11 cellular contexts compared by ENCODE assay signal in genomic region chr7:5625938-5626337, GRCh38. TPM values are rescaled to one million over a fixed set of nuclear protein-coding genes. Genes with fewer than 3 reads are reported as not detected.
DNase-seq lines count a peak whose midpoint lies in the region; ATAC-seq and TF ChIP-seq lines count a peak whose summit lies in the region.
"Had no signal": no experiment of that assay in that cellular context is flagged by ENCODE, and none has a peak within 500 bp of the region (broad histone marks: within the 10 kb centered on the region; RNA-seq: fewer than 3 reads in every experiment).

No MANE protein-coding gene starts in this region.

- H3K27me3 ChIP-seq in Caco-2 (replicated peaks; ENCODE audit: control insufficient read depth, insufficient read depth, low read length) (no peaks in the 10 kb centered on the region), IMR-90 (ENCODE audit: control insufficient read depth, insufficient read depth, low read length) (no peaks in the 10 kb centered on the region), spleen (replicated peaks in 1 of 7) (no peaks in the 10 kb centered on the region)

- no peak overlapping the region for H3K4me3 Mint-ChIP-seq in Caco-2 (ENCODE audit: unreplicated experiment)
- no peak overlapping the region for H3K4me3 Mint-ChIP-seq in naive thymus-derived CD8-positive, alpha-beta T cell

- dilution Hi-C loops in IMR-90 (cut with HindIII; ENCODE audit: low sequenced_read_pairs, unreplicated experiment) = loop anchor here (10.0 kb wide), 1 partner anchor 59 kb away; no protein-coding TSS in a partner anchor

- intact Hi-C loops in Caco-2 (cut with micrococcal nuclease; ENCODE audit: unreplicated experiment) = no loop called here
- intact Hi-C loops in IMR-90 (cut with micrococcal nuclease) = loop anchor here (1.0 kb wide), 1 partner anchor 78 kb away; no protein-coding TSS in a partner anchor
- intact Hi-C loops in spleen (cut with DNase I; ENCODE audit: low total_unique reads) = no loop called here

- H3K18ac ChIP-seq in IMR-90 (ENCODE audit: low read depth, low read length) = no peak overlapping the region

- CTCF ChIA-PET in Caco-2 (lab: Charles Lee) = interaction anchor here (0.6 to 1.5 kb wide), 2 partner anchors 29 to 39 kb away, joined by 3 to 6 read pairs; no protein-coding TSS in a partner anchor
- CTCF ChIA-PET in IMR-90 (lab: Yijun Ruan, JAX) = interaction anchor here (0.8 kb wide), 1 partner anchor 82 kb away, joined by 3 read pairs; no protein-coding TSS in a partner anchor

- peaks cover 7% of the 10 kb centered on the region for H3K4me1 Mint-ChIP-seq in Caco-2 (ENCODE audit: low read depth, unreplicated experiment)
- peaks cover 12 to 18% (median 17%) of the 10 kb centered on the region in 4 donors for H3K4me1 Mint-ChIP-seq in naive thymus-derived CD8-positive, alpha-beta T cell

- WGBS in IMR-90 (ENCODE audit: extremely low coverage in 2 of 2, insufficient read length in 1 of 2), 2 experiments = no CpG with 5 or more reads among the region's 1 CpG
- 52 to 83% (median 70%) methylated on average over 1 of the region's 1 CpG for WGBS in spleen, 5 donors

- in situ Hi-C loops in IMR-90 (cut with MboI; ENCODE audit: low sequenced_read_pairs) = no loop called here

- no peaks in the 10 kb centered on the region for H3K9me3 Mint-ChIP-seq in Caco-2 (ENCODE audit: unreplicated experiment)
- no peaks in the 10 kb centered on the region for H3K9me3 Mint-ChIP-seq in naive thymus-derived CD8-positive, alpha-beta T cell

- H3K36me3 Mint-ChIP-seq in Caco-2 (ENCODE audit: insufficient read depth, unreplicated experiment) = peaks cover 56% of the 10 kb centered on the region
- H3K36me3 Mint-ChIP-seq in naive thymus-derived CD8-positive, alpha-beta T cell = peaks cover 0 to 80% (median 4%) of the 10 kb centered on the region in 3 donors

- H3K4me1 ChIP-seq in Caco-2 (peaks cover 17% of the 10 kb centered on the region), IMR-90 (ENCODE audit: control insufficient read depth, insufficient read depth, low read length) (peaks cover 21% of the 10 kb centered on the region), spleen (peaks cover 0 to 31% (median 11%) of the 10 kb centered on the region in 6 donors)

- H3K9me3 ChIP-seq in Caco-2 = no peaks in the 10 kb centered on the region
- no peaks in the 10 kb centered on the region for H3K9me3 ChIP-seq in IMR-90 (ENCODE audit: control insufficient read depth, insufficient read depth, low read length)
- H3K9me3 ChIP-seq in spleen = no peaks in the 10 kb centered on the region
- H3K9me3 ChIP-seq: lower lobe of right lung had no signal

- H3K79me1 ChIP-seq in IMR-90 (ENCODE audit: low read depth in 1 of 2, low read length in 2 of 2) = peaks cover 26 to 64% of the 10 kb centered on the region in 2 experiments

- H3K27ac Mint-ChIP-seq in Caco-2 (ENCODE audit: unreplicated experiment) = peak overlapping the region; percentile 15
- H3K27ac Mint-ChIP-seq in naive thymus-derived CD8-positive, alpha-beta T cell = peak overlapping the region in 7 of 10 donors; percentile 15 to 46 (median 25)

- DNase-seq in Caco-2 (no peak), IMR-90 (peak; percentile 94), choroid plexus epithelial cell (ENCODE audit: low read depth) (peak; percentile 95), SKM-1 (lab: John Stamatoyannopoulos, UW; ENCODE audit: unreplicated experiment) (no peak), spleen (no peak)
- no peak for DNase-seq in naive thymus-derived CD8-positive, alpha-beta T cell
- no peak for DNase-seq in activated effector memory CD4-positive, alpha-beta T cell treated with Interleukin-2 at 50 U/mL for 16 hours
- DNase-seq in activated CD8-positive, alpha-beta memory T cell treated with anti-CD3 and anti-CD28 coated beads, Interleukin-2, amount 50 U/mL, for 48 hours = no peak
- DNase-seq: lower lobe of right lung, NCI-H1417 treated with DMSO at 0.1 percent for 48 hours, T-helper 1 cell had no signal

- H2BK20ac ChIP-seq in IMR-90 (ENCODE audit: low read depth, low read length) = no peak overlapping the region

- H3K9ac ChIP-seq in IMR-90 (ENCODE audit: low read depth, low read length) = no peak overlapping the region

- TF ChIP-seq RAD21 in IMR-90 (IDR thresholded peaks at IDR 0.05; ENCODE audit: low read length) = peak; percentile 45

- no peak overlapping the region for H3K56ac ChIP-seq in IMR-90 (ENCODE audit: extremely low read depth, insufficient read depth, low read length)

- no peak overlapping the region for H2AK5ac ChIP-seq in IMR-90 (ENCODE audit: low read depth, low read length)

- H3K9me1 ChIP-seq in IMR-90 (ENCODE audit: insufficient read depth, low read length) = peaks cover 26% of the 10 kb centered on the region

- H2BK120ac ChIP-seq in IMR-90 (ENCODE audit: low read depth, low read length) = no peak overlapping the region

- H4K91ac ChIP-seq in IMR-90 (ENCODE audit: insufficient read depth, low read depth, low read length) = no peak overlapping the region

- H3K14ac ChIP-seq in IMR-90 (replicated peaks; ENCODE audit: low read depth, low read length) = no peak overlapping the region

- peak overlapping the region; percentile 1; the same call in 1 of the 2 replicates for H3K4ac ChIP-seq in IMR-90 (ENCODE audit: low read depth, low read length)

- H3K36me3 ChIP-seq in Caco-2 (ENCODE audit: control insufficient read depth, insufficient read depth, low read length) (0 out of 2 replicates have a peak, but pooled peaks cover 1% of the 10 kb centered on the region), IMR-90 (ENCODE audit: control insufficient read depth, insufficient read depth, low read length) (peaks cover 33% of the 10 kb centered on the region), spleen (peaks cover 0 to 99% (median 44%) of the 10 kb centered on the region in 6 donors)

- H2AFZ ChIP-seq in IMR-90 (replicated peaks; ENCODE audit: low read length, poor library complexity) = no peak overlapping the region

- peak overlapping the region in 1 of 2 experiments; percentile 25; a peak in 1 of 4 replicates for H4K8ac ChIP-seq in IMR-90 (ENCODE audit: low read depth in 2 of 2, low read length in 2 of 2)

- POLR2A ChIA-PET in Caco-2 (lab: Charles Lee) (interaction anchor here (0.9 kb wide), 1 partner anchor 11 kb away, joined by 3 read pairs; no protein-coding TSS in a partner anchor), IMR-90 (lab: Charles Lee; ENCODE audit: unreplicated experiment) (interaction anchor here (0.6 kb wide), 1 partner anchor 68 kb away, joined by 3 read pairs; no protein-coding TSS in a partner anchor)
- POLR2A ChIA-PET in naive thymus-derived CD8-positive, alpha-beta T cell (lab: Charles Lee) = no interaction called here

- peak overlapping the region; percentile 1; the same call in 1 of the 2 replicates for H3K4me2 ChIP-seq in IMR-90 (ENCODE audit: low read depth, low read length)

- ATAC-seq in IMR-90 (ENCODE audit: low read depth) = peak; percentile 89
- ATAC-seq in naive thymus-derived CD8-positive, alpha-beta T cell = no peak

- no peak overlapping the region for H3K23ac ChIP-seq in IMR-90 (ENCODE audit: low read depth, low read length)

- H2BK15ac ChIP-seq in IMR-90 (ENCODE audit: low read depth, low read length) = no peak overlapping the region

- BruUV-seq in Caco-2 (replicated peaks; lab: Mats Ljungman, UMichigan) = no TSS peak
- BruUV-seq in IMR-90 (replicated peaks; lab: Mats Ljungman, UMichigan) = no TSS peak

- H3K4me3 ChIP-seq in Caco-2 (ENCODE audit: low read depth, low read length) = no peak overlapping the region
- H3K4me3 ChIP-seq in IMR-90 (ENCODE audit: insufficient read depth, low read depth, low read length) = no peak overlapping the region
- H3K4me3 ChIP-seq in choroid plexus epithelial cell (ENCODE audit: low read depth, low read length) = no peak overlapping the region
- H3K4me3 ChIP-seq in spleen = no peak overlapping the region
- H3K4me3 ChIP-seq: lower lobe of right lung had no signal

- H4K5ac ChIP-seq in IMR-90 (ENCODE audit: low read depth, low read length) = no peak overlapping the region

- no peak for TF ChIP-seq CTCF in Caco-2 (IDR thresholded peaks at IDR 0.05; ENCODE audit: insufficient read depth in 1 of 2, low read depth in 1 of 2, low read length in 1 of 2, severe bottlenecking in 1 of 2, unreplicated experiment in 1 of 2)
- TF ChIP-seq CTCF in IMR-90 (conservative IDR thresholded peaks at IDR 0.05; ENCODE audit: low read depth, low read length) = peak; percentile 48
- peak; percentile 35 for TF ChIP-seq CTCF in choroid plexus epithelial cell (conservative IDR thresholded peaks at IDR 0.05; ENCODE audit: low read depth, low read length)
- TF ChIP-seq CTCF in spleen (IDR thresholded peaks at IDR 0.05 in 8 of 11, conservative IDR thresholded peaks at IDR 0.05 in 3 of 11) = no peak

- H4K20me1 ChIP-seq in IMR-90 (ENCODE audit: insufficient read depth, low read length) = peaks cover 16% of the 10 kb centered on the region; the same call in 1 of the 2 replicates

- H2AK9ac ChIP-seq in IMR-90 (replicated peaks; ENCODE audit: low read depth, low read length, poor library complexity) = no peak overlapping the region

- peak overlapping the region; percentile 20 for H2BK5ac ChIP-seq in IMR-90 (ENCODE audit: low read depth, low read length, poor library complexity, severe bottlenecking)

- no peaks in the 10 kb centered on the region for H3K27me3 Mint-ChIP-seq in Caco-2 (ENCODE audit: insufficient read depth, unreplicated experiment)
- H3K27me3 Mint-ChIP-seq in naive thymus-derived CD8-positive, alpha-beta T cell = no peaks in the 10 kb centered on the region

- no peak overlapping the region for H3K27ac ChIP-seq in IMR-90 (ENCODE audit: insufficient read depth, low read length)
- no peak overlapping the region for H3K27ac ChIP-seq in spleen
- H3K27ac ChIP-seq: lower lobe of right lung had no signal

- TF ChIP-seq POLR2A in IMR-90 (IDR thresholded peaks at IDR 0.05; ENCODE audit: low read depth, low read length) (no peak), spleen (IDR thresholded peaks at IDR 0.05) (no peak)

TF ChIP-seq in IMR-90, 13 proteins besides CTCF, POLR2A, EP300 and RAD21 (continues in another document):
- 0 out of 2 replicates have a peak, but pooled peaks have one; percentile 48 for TF ChIP-seq CEBPB (IDR thresholded peaks at IDR 0.05; ENCODE audit: low read depth, low read length)
- TF ChIP-seq BHLHE40 (IDR thresholded peaks at IDR 0.05; ENCODE audit: low read depth, low read length) = no peak
- peak; percentile 48 for TF ChIP-seq SMC3 (IDR thresholded peaks at IDR 0.05; ENCODE audit: low read depth, low read length)
- TF ChIP-seq FOS (IDR thresholded peaks at IDR 0.05; ENCODE audit: low read depth, low read length) = peak; percentile 64

RNA-seq across cellular contexts. Expression of gene FSCN1, which starts 33.3 kb away (rescaled TPM):
- total RNA-seq in Caco-2 (2022) = 78.2 and 91.0 TPM in 2 replicates
- total RNA-seq in IMR-90 (2012; rRNA removed) = 118 and 137 TPM in 2 replicates
- polyA plus RNA-seq in IMR-90 (2012; rRNA removed) = 277 and 353 TPM in 2 replicates
- 217 and 436 TPM in 2 replicates for polyA plus RNA-seq in IMR-90 (2012; cell fraction: cytosol; rRNA removed)
- polyA plus RNA-seq in IMR-90 (2012; cell fraction: nucleus; rRNA removed; ENCODE audit: low replicate concordance) = 131 and 368 TPM in 2 replicates
- total RNA-seq in naive thymus-derived CD8-positive, alpha-beta T cell = 1 to 10 TPM; 1.3 to 1.7 TPM
- polyA plus RNA-seq in naive thymus-derived CD8-positive, alpha-beta T cell = under 1 TPM in 1 of 3 donors, not detected in 2; 0.08 TPM
- total RNA-seq in spleen = 100 to 1,000 TPM in 4 of 7 donors, 10 to 100 TPM in 3; 63.8 to 162 (median 101) TPM
- polyA plus RNA-seq in spleen = 10 to 100 TPM; 31.9 to 72.1 (median 33.5) TPM

Comparison
In these comparisons a context has a peak if more than half of its experiments do, and no peak if none do; other contexts are left out.
1. DNase-seq: peak in IMR-90 (single experiment) and choroid plexus epithelial cell (single experiment); none in Caco-2 (0 of 2), naive thymus-derived CD8-positive, alpha-beta T cell (0 of 10), activated effector memory CD4-positive, alpha-beta T cell treated with Interleukin-2 at 50 U/mL for 16 hours (single experiment), SKM-1 (single experiment), activated CD8-positive, alpha-beta memory T cell treated with anti-CD3 and anti-CD28 coated beads, Interleukin-2, amount 50 U/mL, for 48 hours (single experiment) and spleen (single experiment).
2. CTCF ChIP-seq: peak in IMR-90 (single experiment) and choroid plexus epithelial cell (single experiment); none in Caco-2 (0 of 2) and spleen (0 of 11).
3. RNA of gene FSCN1, which starts 33.3 kb away (total RNA-seq): 118 to 137 TPM in IMR-90, 63.8 to 162 TPM in spleen and 78.2 to 91.0 TPM in Caco-2; 1.3 to 1.7 TPM in naive thymus-derived CD8-positive, alpha-beta T cell; every median in the first group is over 10 times any median in the second.